1 cellular context compared by ENCODE assay signal in the genomic region with DNA sequence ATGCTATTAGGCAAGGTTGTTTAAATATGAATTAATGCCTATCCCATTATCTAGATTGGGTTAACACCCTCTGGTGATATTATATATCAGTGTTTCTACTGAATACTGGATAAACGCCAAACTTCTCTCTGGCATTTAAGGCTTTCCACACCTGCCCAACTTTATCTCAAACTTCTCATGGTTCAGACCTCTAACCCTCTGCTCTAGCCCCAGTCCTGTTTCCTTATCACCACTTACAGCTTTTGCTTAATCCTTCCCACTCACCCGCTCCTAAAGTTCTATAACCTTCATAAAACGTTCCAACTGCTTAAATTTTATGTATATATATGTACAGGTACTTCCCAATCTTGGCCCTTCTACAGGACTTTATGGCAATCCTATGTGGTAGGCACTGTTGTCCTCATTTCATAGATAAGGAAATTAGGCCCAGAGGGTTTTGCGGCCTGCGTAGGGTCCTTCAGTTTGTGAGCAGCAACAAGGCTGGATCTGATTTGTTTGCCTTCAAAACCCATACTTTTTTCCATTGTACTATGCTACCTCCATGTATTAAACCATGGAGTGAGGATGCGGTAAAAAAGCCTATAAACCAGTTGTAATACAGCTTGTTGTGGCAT.
TF ChIP-seq lines count a peak whose summit lies in the region.

No MANE protein-coding gene starts in this region.

TF ChIP-seq in H1, 55 proteins besides CTCF, POLR2A, EP300 and RAD21:
- TF ChIP-seq GABPA (IDR thresholded peaks at IDR 0.05; ENCODE audit: borderline replicate concordance, insufficient read depth, low read length) (no peak), BRCA1 (IDR thresholded peaks at IDR 0.05; ENCODE audit: low read depth, low read length) (no peak), BCL11A (IDR thresholded peaks at IDR 0.05; ENCODE audit: low read depth in 2 of 2, low read length in 2 of 2) (no peak), TCF12 (IDR thresholded peaks at IDR 0.05; ENCODE audit: low read depth, low read length) (no peak), SIN3A (conservative IDR thresholded peaks at IDR 0.05 in 1 of 2, IDR thresholded peaks at IDR 0.05 in 1 of 2; ENCODE audit: low read depth in 1 of 2, low read length in 2 of 2) (no peak), JUND (IDR thresholded peaks at IDR 0.05; ENCODE audit: low read length) (no peak), CEBPB (IDR thresholded peaks at IDR 0.05; ENCODE audit: low read depth, low read length) (no peak), SIX5 (IDR thresholded peaks at IDR 0.05; ENCODE audit: low read depth, low read length) (no peak), HDAC6 (IDR thresholded peaks at IDR 0.05; ENCODE audit: low read depth, low read length) (no peak), PHF8 (conservative IDR thresholded peaks at IDR 0.05; ENCODE audit: low read depth, low read length) (no peak), KDM1A (IDR thresholded peaks at IDR 0.05; ENCODE audit: borderline replicate concordance, low read length) (no peak), CHD2 (IDR thresholded peaks at IDR 0.05; ENCODE audit: low read length) (no peak), NRF1 (IDR thresholded peaks at IDR 0.05; ENCODE audit: low read depth, low read length) (no peak), RNF2 (IDR thresholded peaks at IDR 0.05; ENCODE audit: borderline replicate concordance, low read depth, low read length, missing control alignments, poor library complexity, severe bottlenecking) (no peak), ZNF274 (IDR thresholded peaks at IDR 0.05; ENCODE audit: borderline replicate concordance, extremely low read depth, low read length) (no peak), MAFK (IDR thresholded peaks at IDR 0.05; ENCODE audit: low read depth, low read length) (no peak)
- TF ChIP-seq, protein P1, sequence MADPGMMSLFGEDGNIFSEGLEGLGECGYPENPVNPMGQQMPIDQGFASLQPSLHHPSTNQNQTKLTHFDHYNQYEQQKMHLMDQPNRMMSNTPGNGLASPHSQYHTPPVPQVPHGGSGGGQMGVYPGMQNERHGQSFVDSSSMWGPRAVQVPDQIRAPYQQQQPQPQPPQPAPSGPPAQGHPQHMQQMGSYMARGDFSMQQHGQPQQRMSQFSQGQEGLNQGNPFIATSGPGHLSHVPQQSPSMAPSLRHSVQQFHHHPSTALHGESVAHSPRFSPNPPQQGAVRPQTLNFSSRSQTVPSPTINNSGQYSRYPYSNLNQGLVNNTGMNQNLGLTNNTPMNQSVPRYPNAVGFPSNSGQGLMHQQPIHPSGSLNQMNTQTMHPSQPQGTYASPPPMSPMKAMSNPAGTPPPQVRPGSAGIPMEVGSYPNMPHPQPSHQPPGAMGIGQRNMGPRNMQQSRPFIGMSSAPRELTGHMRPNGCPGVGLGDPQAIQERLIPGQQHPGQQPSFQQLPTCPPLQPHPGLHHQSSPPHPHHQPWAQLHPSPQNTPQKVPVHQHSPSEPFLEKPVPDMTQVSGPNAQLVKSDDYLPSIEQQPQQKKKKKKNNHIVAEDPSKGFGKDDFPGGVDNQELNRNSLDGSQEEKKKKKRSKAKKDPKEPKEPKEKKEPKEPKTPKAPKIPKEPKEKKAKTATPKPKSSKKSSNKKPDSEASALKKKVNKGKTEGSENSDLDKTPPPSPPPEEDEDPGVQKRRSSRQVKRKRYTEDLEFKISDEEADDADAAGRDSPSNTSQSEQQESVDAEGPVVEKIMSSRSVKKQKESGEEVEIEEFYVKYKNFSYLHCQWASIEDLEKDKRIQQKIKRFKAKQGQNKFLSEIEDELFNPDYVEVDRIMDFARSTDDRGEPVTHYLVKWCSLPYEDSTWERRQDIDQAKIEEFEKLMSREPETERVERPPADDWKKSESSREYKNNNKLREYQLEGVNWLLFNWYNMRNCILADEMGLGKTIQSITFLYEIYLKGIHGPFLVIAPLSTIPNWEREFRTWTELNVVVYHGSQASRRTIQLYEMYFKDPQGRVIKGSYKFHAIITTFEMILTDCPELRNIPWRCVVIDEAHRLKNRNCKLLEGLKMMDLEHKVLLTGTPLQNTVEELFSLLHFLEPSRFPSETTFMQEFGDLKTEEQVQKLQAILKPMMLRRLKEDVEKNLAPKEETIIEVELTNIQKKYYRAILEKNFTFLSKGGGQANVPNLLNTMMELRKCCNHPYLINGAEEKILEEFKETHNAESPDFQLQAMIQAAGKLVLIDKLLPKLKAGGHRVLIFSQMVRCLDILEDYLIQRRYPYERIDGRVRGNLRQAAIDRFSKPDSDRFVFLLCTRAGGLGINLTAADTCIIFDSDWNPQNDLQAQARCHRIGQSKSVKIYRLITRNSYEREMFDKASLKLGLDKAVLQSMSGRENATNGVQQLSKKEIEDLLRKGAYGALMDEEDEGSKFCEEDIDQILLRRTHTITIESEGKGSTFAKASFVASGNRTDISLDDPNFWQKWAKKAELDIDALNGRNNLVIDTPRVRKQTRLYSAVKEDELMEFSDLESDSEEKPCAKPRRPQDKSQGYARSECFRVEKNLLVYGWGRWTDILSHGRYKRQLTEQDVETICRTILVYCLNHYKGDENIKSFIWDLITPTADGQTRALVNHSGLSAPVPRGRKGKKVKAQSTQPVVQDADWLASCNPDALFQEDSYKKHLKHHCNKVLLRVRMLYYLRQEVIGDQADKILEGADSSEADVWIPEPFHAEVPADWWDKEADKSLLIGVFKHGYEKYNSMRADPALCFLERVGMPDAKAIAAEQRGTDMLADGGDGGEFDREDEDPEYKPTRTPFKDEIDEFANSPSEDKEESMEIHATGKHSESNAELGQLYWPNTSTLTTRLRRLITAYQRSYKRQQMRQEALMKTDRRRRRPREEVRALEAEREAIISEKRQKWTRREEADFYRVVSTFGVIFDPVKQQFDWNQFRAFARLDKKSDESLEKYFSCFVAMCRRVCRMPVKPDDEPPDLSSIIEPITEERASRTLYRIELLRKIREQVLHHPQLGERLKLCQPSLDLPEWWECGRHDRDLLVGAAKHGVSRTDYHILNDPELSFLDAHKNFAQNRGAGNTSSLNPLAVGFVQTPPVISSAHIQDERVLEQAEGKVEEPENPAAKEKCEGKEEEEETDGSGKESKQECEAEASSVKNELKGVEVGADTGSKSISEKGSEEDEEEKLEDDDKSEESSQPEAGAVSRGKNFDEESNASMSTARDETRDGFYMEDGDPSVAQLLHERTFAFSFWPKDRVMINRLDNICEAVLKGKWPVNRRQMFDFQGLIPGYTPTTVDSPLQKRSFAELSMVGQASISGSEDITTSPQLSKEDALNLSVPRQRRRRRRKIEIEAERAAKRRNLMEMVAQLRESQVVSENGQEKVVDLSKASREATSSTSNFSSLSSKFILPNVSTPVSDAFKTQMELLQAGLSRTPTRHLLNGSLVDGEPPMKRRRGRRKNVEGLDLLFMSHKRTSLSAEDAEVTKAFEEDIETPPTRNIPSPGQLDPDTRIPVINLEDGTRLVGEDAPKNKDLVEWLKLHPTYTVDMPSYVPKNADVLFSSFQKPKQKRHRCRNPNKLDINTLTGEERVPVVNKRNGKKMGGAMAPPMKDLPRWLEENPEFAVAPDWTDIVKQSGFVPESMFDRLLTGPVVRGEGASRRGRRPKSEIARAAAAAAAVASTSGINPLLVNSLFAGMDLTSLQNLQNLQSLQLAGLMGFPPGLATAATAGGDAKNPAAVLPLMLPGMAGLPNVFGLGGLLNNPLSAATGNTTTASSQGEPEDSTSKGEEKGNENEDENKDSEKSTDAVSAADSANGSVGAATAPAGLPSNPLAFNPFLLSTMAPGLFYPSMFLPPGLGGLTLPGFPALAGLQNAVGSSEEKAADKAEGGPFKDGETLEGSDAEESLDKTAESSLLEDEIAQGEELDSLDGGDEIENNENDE (IDR thresholded peaks at IDR 0.05; ENCODE audit: insufficient replicate concordance, low read length) = no peak
